27 cellular contexts compared by ENCODE assay signal in the genomic region with DNA sequence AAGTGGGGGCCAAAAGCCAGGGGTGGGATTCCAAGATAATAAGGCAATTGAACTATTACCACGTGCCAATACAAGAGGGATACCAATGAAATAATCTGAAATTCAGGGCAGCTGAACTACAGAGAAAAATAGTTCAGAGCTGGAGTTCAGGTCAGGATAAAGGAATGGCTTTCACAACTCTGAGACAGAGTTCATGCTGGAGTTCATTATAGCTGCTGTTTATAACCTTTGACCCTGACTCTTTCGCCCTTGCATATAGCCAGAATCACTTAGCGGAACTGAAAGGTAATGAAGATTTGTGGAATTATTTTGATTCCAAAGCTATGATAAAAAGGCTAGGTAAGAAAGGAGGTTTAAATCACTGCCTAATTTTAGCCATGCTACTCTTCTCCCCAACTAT. TPM values are rescaled to one million over a fixed set of nuclear protein-coding genes. Genes with fewer than 3 reads are reported as not detected.
"Had no signal": no experiment of that assay in that cellular context is flagged by ENCODE, and none has a peak within 500 bp of the region (broad histone marks: within the 10 kb centered on the region; RNA-seq: fewer than 3 reads in every experiment).

No MANE protein-coding gene starts in this region.

- H3K4me3 ChIP-seq: heart right ventricle, hepatocyte, lower lobe of right lung, mucosa of descending colon, ovary, right atrium auricular region, skin epidermis, suprapubic skin, thoracic aorta, tibial artery, uterus had no signal

- H3K27me3 ChIP-seq: heart right ventricle, hepatocyte, ovary, right atrium auricular region, suprapubic skin, tibial artery, uterus had no signal

- H3K9me3 ChIP-seq: heart right ventricle, lower lobe of right lung, mucosa of descending colon, ovary, right atrium auricular region, suprapubic skin, thoracic aorta, tibial artery, uterus had no signal

- H3K9me3 Mint-ChIP-seq: natural killer cell treated with Interleukin-12 subunit alpha and Interleukin-12 subunit beta and Interleukin-15 and Interleukin-18, amount 100 ng/mL, for 72 hours; stimulated activated naive CD8-positive, alpha-beta T cell treated with anti-CD3 and anti-CD28 coated beads, Interleukin-15, Interleukin-2, amounts not matched to agents 100 ng/mL and 50 ng/mL, for 24 hours had no signal

- H3K27ac Mint-ChIP-seq: naive thymus-derived CD4-positive, alpha-beta T cell; natural killer cell treated with Interleukin-12 subunit alpha and Interleukin-12 subunit beta and Interleukin-15 and Interleukin-18, amount 100 ng/mL, for 72 hours; progenitor cell of endocrine pancreas; stimulated activated naive CD8-positive, alpha-beta T cell treated with anti-CD3 and anti-CD28 coated beads, Interleukin-15, Interleukin-2, amounts not matched to agents 100 ng/mL and 50 ng/mL, for 24 hours had no signal

- H3K36me3 ChIP-seq: heart right ventricle, lower lobe of right lung, ovary, right atrium auricular region, suprapubic skin, thoracic aorta, tibial artery, uterus had no signal

- ATAC-seq: heart right ventricle; left ventricle myocardium superior; lower lobe of right lung; mucosa of descending colon; naive thymus-derived CD4-positive, alpha-beta T cell; natural killer cell treated with Interleukin-12 subunit alpha and Interleukin-12 subunit beta and Interleukin-15 and Interleukin-18, amount 100 ng/mL, for 72 hours; sciatic nerve had no signal

- H3K4me3 Mint-ChIP-seq: naive thymus-derived CD4-positive, alpha-beta T cell; natural killer cell treated with Interleukin-12 subunit alpha and Interleukin-12 subunit beta and Interleukin-15 and Interleukin-18, amount 100 ng/mL, for 72 hours; stimulated activated naive CD8-positive, alpha-beta T cell treated with anti-CD3 and anti-CD28 coated beads, Interleukin-15, Interleukin-2, amounts not matched to agents 100 ng/mL and 50 ng/mL, for 24 hours had no signal

- H3K4me1 ChIP-seq: heart right ventricle, lower lobe of right lung, right atrium auricular region, suprapubic skin, tibial artery, uterus had no signal

- H3K27ac ChIP-seq: heart right ventricle, hepatocyte, lower lobe of right lung, ovary, right atrium auricular region, skin epidermis, suprapubic skin, thoracic aorta, tibial artery, uterus had no signal

- H3K4me1 Mint-ChIP-seq: naive thymus-derived CD4-positive, alpha-beta T cell had no signal

- H3K27me3 Mint-ChIP-seq: natural killer cell treated with Interleukin-12 subunit alpha and Interleukin-12 subunit beta and Interleukin-15 and Interleukin-18, amount 100 ng/mL, for 72 hours; progenitor cell of endocrine pancreas; stimulated activated naive CD8-positive, alpha-beta T cell treated with anti-CD3 and anti-CD28 coated beads, Interleukin-15, Interleukin-2, amounts not matched to agents 100 ng/mL and 50 ng/mL, for 24 hours had no signal

- H3K79me2 ChIP-seq: hepatocyte had no signal

- H2AFZ ChIP-seq: hepatocyte had no signal

- DNase-seq: heart right ventricle; islet precursor cell; left ventricle myocardium superior; lower lobe of right lung; mammary epithelial cell; midbrain; mucosa of descending colon; naive thymus-derived CD4-positive, alpha-beta T cell; ovary; stimulated activated CD4-positive, alpha-beta T cell treated with anti-CD3 and anti-CD28 coated beads, Interleukin-12 subunit alpha, Interleukin-12 subunit beta, amount 100 ng/mL, for 4 hours; stimulated activated CD4-positive, alpha-beta T cell treated with anti-CD3 and anti-CD28 coated beads, Interleukin-15, amount 100 ng/mL, for 24 hours; stimulated activated CD4-positive, alpha-beta T cell treated with anti-CD3 and anti-CD28 coated beads, Interleukin-2, amount 100 ng/mL, for 24 hours; stimulated activated CD4-positive, alpha-beta T cell treated with anti-CD3 and anti-CD28 coated beads, Interleukin-4, amount 100 ng/mL, for 1 hour; stimulated activated naive CD4-positive, alpha-beta T cell; tibial artery; trophoblast cell; uterus had no signal

- H3K4me2 ChIP-seq: hepatocyte had no signal

RNA-seq across cellular contexts. Expression of a gene that starts 55.5 kb away (rescaled TPM):
- total RNA-seq: pulmonary artery endothelial cell had no signal
